20 cellular contexts compared by ENCODE assay signal in the genomic region with DNA sequence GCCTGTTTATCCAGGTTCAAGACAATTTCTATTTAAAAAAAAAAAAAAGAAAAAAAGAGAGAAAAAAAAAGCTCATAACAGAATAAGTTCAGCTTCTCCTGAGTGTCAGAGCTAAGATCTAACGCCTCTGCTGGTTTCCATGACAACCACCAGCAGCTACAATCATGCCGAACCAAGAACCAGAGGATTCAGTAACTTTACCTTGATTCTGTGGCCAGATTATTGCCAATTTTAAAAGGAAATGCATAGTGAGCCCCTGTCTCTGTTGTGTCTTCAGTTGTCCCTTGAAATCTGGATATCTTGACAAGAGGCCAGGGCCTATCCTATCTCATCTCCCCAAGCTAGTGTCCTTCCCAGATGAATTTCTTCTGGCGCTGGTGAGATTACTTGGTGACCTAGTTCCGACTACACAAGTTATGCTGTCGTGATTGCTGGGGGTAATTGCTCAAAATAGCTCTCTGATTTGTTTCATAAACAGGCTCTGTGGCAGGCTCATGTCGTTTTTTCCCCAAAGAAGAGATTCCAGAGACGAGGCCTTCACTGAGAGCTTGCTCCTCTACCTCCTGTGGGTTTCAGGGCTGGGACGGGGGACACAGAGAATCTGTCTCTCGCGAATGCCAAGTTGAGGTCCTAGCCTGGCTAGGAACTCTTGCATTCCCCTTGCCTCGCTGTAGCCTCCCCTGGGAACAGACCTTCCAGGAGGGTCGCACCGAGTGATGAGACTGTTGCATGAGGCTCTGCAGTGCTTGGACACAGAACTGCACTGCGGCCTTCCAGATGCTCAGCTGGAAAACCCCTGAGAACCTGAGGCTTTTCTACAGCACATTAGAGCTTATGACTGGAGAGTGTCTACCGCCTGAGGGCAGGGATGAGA. TPM values are rescaled to one million over a fixed set of nuclear protein-coding genes. Genes with fewer than 3 reads are reported as not detected.
DNase-seq lines count a peak whose midpoint lies in the region; ATAC-seq and TF ChIP-seq lines count a peak whose summit lies in the region.
"Had no signal": no experiment of that assay in that cellular context is flagged by ENCODE, and none has a peak within 500 bp of the region (broad histone marks: within the 10 kb centered on the region; RNA-seq: fewer than 3 reads in every experiment).

No MANE protein-coding gene starts in this region.

- intact Hi-C loops in Right ventricle myocardium inferior (cut with DNase I) (no loop called here), cardiac septum (cut with DNase I) (loop anchor here (2.0 kb wide), 1 partner anchor 63 kb away; no protein-coding TSS in a partner anchor), uterus (cut with DNase I; ENCODE audit: low total_unique reads) (loop anchor here (10.0 kb wide), 1 partner anchor 127 kb away; the partner anchor contains the start of genes CNST and TFB2M)

- H3K4me1 Mint-ChIP-seq in endodermal cell, result no peaks in the 10 kb centered on the region
- H3K4me1 Mint-ChIP-seq in activated CD8-positive, alpha-beta T cell treated with anti-CD3 and anti-CD28 coated beads, Interleukin-2, amount 10 ng/mL, durations not matched to agents 7 days and 5 days (ENCODE audit: low read depth), result no peaks in the 10 kb centered on the region

- POLR2A ChIA-PET in activated CD8-positive, alpha-beta T cell treated with anti-CD3 and anti-CD28 coated beads, Interleukin-2, amount 10 ng/mL, durations not matched to agents 7 days and 5 days (lab: Charles Lee), result no interaction called here

- TF ChIP-seq CTCF in endodermal cell (conservative IDR thresholded peaks at IDR 0.05), result no peak
- no peak for TF ChIP-seq CTCF in uterus (IDR thresholded peaks at IDR 0.05)

- H3K4me1 ChIP-seq in endodermal cell (ENCODE audit: control insufficient read depth, insufficient read depth, low read length) (no peaks in the 10 kb centered on the region), muscle layer of colon (ENCODE audit: insufficient read depth, low read length) (peaks cover 4% of the 10 kb centered on the region), uterus (peaks cover 0 to 5% of the 10 kb centered on the region in 2 donors)
- H3K4me1 ChIP-seq: SJSA1 had no signal

- H3K4me3 ChIP-seq in endodermal cell (ENCODE audit: low read length) (no peak overlapping the region), muscle layer of colon (ENCODE audit: low read depth in 1 of 2, low read length in 2 of 2) (no peak overlapping the region), uterus (no peak overlapping the region)
- H3K4me3 ChIP-seq: SJSA1 had no signal

- no peak for DNase-seq in Right ventricle myocardium inferior (ENCODE audit: missing footprints)
- DNase-seq in cardiac septum (ENCODE audit: low spot score), result no peak
- peak; percentile 42 for DNase-seq in endodermal cell
- DNase-seq in uterus, result no peak
- no peak for DNase-seq in activated CD8-positive, alpha-beta T cell treated with anti-CD3 and anti-CD28 coated beads, Interleukin-2, amount 10 ng/mL, durations not matched to agents 7 days and 5 days
- DNase-seq: ACHN; activated CD4-positive, alpha-beta T cell treated with anti-CD3 and anti-CD28 coated beads for 48 hours; activated naive CD8-positive, alpha-beta T cell treated with anti-CD3 and anti-CD28 coated beads, Interleukin-2, amount 10 ng/mL, durations not matched to agents 7 days and 5 days; cerebellar nuclear complex; COR-L47; HFFc6; NCI-H526; OCI-M1; small intestine; stimulated activated naive B cell treated with anti-CD40 and anti-IgM and Interleukin-4, amounts not matched to agents 10 μg/mL and 1 μg/mL and 100 μg/mL, for 72 hours had no signal

- H3K27me3 ChIP-seq in endodermal cell (ENCODE audit: control insufficient read depth, insufficient read depth, low read length, poor library complexity, severe bottlenecking), result no peaks in the 10 kb centered on the region
- H3K27me3 ChIP-seq in muscle layer of colon (ENCODE audit: control insufficient read depth in 1 of 2, insufficient read depth in 2 of 2, low read length in 2 of 2), result no peaks in the 10 kb centered on the region
- H3K27me3 ChIP-seq in uterus, result no peaks in the 10 kb centered on the region
- H3K27me3 ChIP-seq: SJSA1 had no signal

- peaks cover 39% of the 10 kb centered on the region for H3K9me3 Mint-ChIP-seq in endodermal cell
- peaks cover 11% of the 10 kb centered on the region for H3K9me3 Mint-ChIP-seq in activated CD8-positive, alpha-beta T cell treated with anti-CD3 and anti-CD28 coated beads, Interleukin-2, amount 10 ng/mL, durations not matched to agents 7 days and 5 days (ENCODE audit: insufficient read depth)

- WGBS in endodermal cell (ENCODE audit: insufficient coverage in 1 of 2, insufficient read length in 1 of 2), 2 experiments, result 76 to 77% methylated on average over 14 to 15 of the region's 15 CpGs

- no peaks in the 10 kb centered on the region for H3K36me3 ChIP-seq in endodermal cell (ENCODE audit: control insufficient read depth, insufficient read depth, low read length)
- H3K36me3 ChIP-seq in muscle layer of colon (ENCODE audit: insufficient read depth, low read length), result no peaks in the 10 kb centered on the region
- no peaks in the 10 kb centered on the region for H3K36me3 ChIP-seq in uterus
- H3K36me3 ChIP-seq: SJSA1 had no signal

- no peak overlapping the region for H3K9ac ChIP-seq in endodermal cell (ENCODE audit: extremely low read depth, low read length, poor library complexity, severe bottlenecking)
- no peak overlapping the region for H3K9ac ChIP-seq in muscle layer of colon (ENCODE audit: low read length)
- H3K9ac ChIP-seq: KMS-11 had no signal

- H3K4me3 Mint-ChIP-seq in endodermal cell, result no peak overlapping the region
- no peak overlapping the region for H3K4me3 Mint-ChIP-seq in activated CD8-positive, alpha-beta T cell treated with anti-CD3 and anti-CD28 coated beads, Interleukin-2, amount 10 ng/mL, durations not matched to agents 7 days and 5 days
- H3K4me3 Mint-ChIP-seq: activated naive CD8-positive, alpha-beta T cell treated with anti-CD3 and anti-CD28 coated beads, Interleukin-2, amount 10 ng/mL, durations not matched to agents 7 days and 5 days; HFFc6; stimulated activated naive B cell treated with anti-CD40 and anti-IgM and Interleukin-4, amounts not matched to agents 10 μg/mL and 1 μg/mL and 100 μg/mL, for 72 hours had no signal

- no peaks in the 10 kb centered on the region for H3K27me3 Mint-ChIP-seq in endodermal cell (ENCODE audit: insufficient read depth)
- H3K27me3 Mint-ChIP-seq in activated CD8-positive, alpha-beta T cell treated with anti-CD3 and anti-CD28 coated beads, Interleukin-2, amount 10 ng/mL, durations not matched to agents 7 days and 5 days (ENCODE audit: low read depth), result no peaks in the 10 kb centered on the region
- H3K27me3 Mint-ChIP-seq: stimulated activated naive B cell treated with anti-CD40 and anti-IgM and Interleukin-4, amounts not matched to agents 10 μg/mL and 1 μg/mL and 100 μg/mL, for 72 hours had no signal

- H3K36me3 Mint-ChIP-seq in endodermal cell (ENCODE audit: low read depth), result peaks cover 4% of the 10 kb centered on the region
- peaks cover 5% of the 10 kb centered on the region for H3K36me3 Mint-ChIP-seq in activated CD8-positive, alpha-beta T cell treated with anti-CD3 and anti-CD28 coated beads, Interleukin-2, amount 10 ng/mL, durations not matched to agents 7 days and 5 days (ENCODE audit: low read depth)
- H3K36me3 Mint-ChIP-seq: stimulated activated naive B cell treated with anti-CD40 and anti-IgM and Interleukin-4, amounts not matched to agents 10 μg/mL and 1 μg/mL and 100 μg/mL, for 72 hours had no signal

- peaks cover 31% of the 10 kb centered on the region for H3K9me3 ChIP-seq in endodermal cell (ENCODE audit: control insufficient read depth, low read length)
- H3K9me3 ChIP-seq in muscle layer of colon (ENCODE audit: low read length), result no peaks in the 10 kb centered on the region
- H3K9me3 ChIP-seq in uterus, result no peaks in the 10 kb centered on the region
- H3K9me3 ChIP-seq: SJSA1 had no signal

- H3K27ac Mint-ChIP-seq in endodermal cell, result no peak overlapping the region
- H3K27ac Mint-ChIP-seq in activated CD8-positive, alpha-beta T cell treated with anti-CD3 and anti-CD28 coated beads, Interleukin-2, amount 10 ng/mL, durations not matched to agents 7 days and 5 days, result no peak overlapping the region
- H3K27ac Mint-ChIP-seq: HFFc6 had no signal

- no peak for TF ChIP-seq POLR2A in uterus (IDR thresholded peaks at IDR 0.05)

- no peak overlapping the region for H3K27ac ChIP-seq in endodermal cell (ENCODE audit: low read depth, low read length)
- H3K27ac ChIP-seq in muscle layer of colon (ENCODE audit: low read depth, low read length), result peak overlapping the region; percentile 32
- H3K27ac ChIP-seq in uterus, result peak overlapping the region; percentile 41 to 42
- H3K27ac ChIP-seq: KMS-11, SJSA1 had no signal

- CTCF ChIA-PET in activated CD8-positive, alpha-beta T cell treated with anti-CD3 and anti-CD28 coated beads, Interleukin-2, amount 10 ng/mL, durations not matched to agents 7 days and 5 days (lab: Charles Lee), result interaction anchor here (1.4 kb wide), 2 partner anchors 32 to 61 kb away, joined by 3 to 5 read pairs; partner anchors contain the start of gene SCCPDH

- peak; percentile 40 for ATAC-seq in Right ventricle myocardium inferior
- ATAC-seq in activated CD8-positive, alpha-beta T cell treated with anti-CD3 and anti-CD28 coated beads, Interleukin-2, amount 10 ng/mL, durations not matched to agents 7 days and 5 days, result no peak
- ATAC-seq in HG02870 (IDR thresholded peaks at IDR 0.05; ENCODE audit: unreplicated experiment), result no peak
- no peak for ATAC-seq in HG02970 (IDR thresholded peaks at IDR 0.05; ENCODE audit: low FRiP score, unreplicated experiment)
- ATAC-seq: stimulated activated naive B cell treated with anti-CD40 and anti-IgM and Interleukin-4, amounts not matched to agents 10 μg/mL and 1 μg/mL and 100 μg/mL, for 72 hours had no signal

RNA-seq across cellular contexts. Expression of gene SCCPDH, which starts 32.4 kb away (rescaled TPM):
- 31.2 TPM for total RNA-seq in Right ventricle myocardium inferior
- 31.3 TPM for total RNA-seq in cardiac septum
- total RNA-seq in endodermal cell, result 10 to 100 TPM; 25.1 to 28.9 TPM
- 37.9 TPM for polyA plus RNA-seq in endodermal cell (2013, experiment 1 of 2)
- 34.1 TPM for polyA plus RNA-seq in endodermal cell (2013, experiment 2 of 2)
- 10 to 100 TPM; 12.9 to 53.4 (median 22.1) TPM for total RNA-seq in uterus
- total RNA-seq in activated CD8-positive, alpha-beta T cell treated with anti-CD3 and anti-CD28 coated beads, Interleukin-2, amount 10 ng/mL, durations not matched to agents 7 days and 5 days, result 10 to 100 TPM; 18.5 to 19.6 TPM
